ENCODE assay signal across 19 cellular contexts in genomic region chr10:104262055-104262454, GRCh38. TPM values are rescaled to one million over a fixed set of nuclear protein-coding genes. Genes with fewer than 3 reads are reported as not detected.
DNase-seq lines count a peak whose midpoint lies in the region; ATAC-seq, FAIRE-seq and TF ChIP-seq lines count a peak whose summit lies in the region.
"Had no signal": no experiment of that assay in that cellular context is flagged by ENCODE, and none has a peak within 500 bp of the region (broad histone marks: within the 10 kb centered on the region; RNA-seq: fewer than 3 reads in every experiment).

No MANE protein-coding gene starts in this region.

- no peak for TF ChIP-seq POLR2A in esophagus muscularis mucosa (IDR thresholded peaks at IDR 0.05; ENCODE audit: low read depth)

- no peak overlapping the region for H3K4ac ChIP-seq in trophoblast cell (ENCODE audit: low read depth, low read length)

- no peaks in the 10 kb centered on the region for H3K27me3 ChIP-seq in Loucy (ENCODE audit: insufficient read depth, low read length, poor library complexity, severe bottlenecking)
- H3K27me3 ChIP-seq in esophagus muscularis mucosa: no peaks in the 10 kb centered on the region
- no peaks in the 10 kb centered on the region for H3K27me3 ChIP-seq in smooth muscle cell (ENCODE audit: low read depth)
- H3K27me3 ChIP-seq in trophoblast cell (ENCODE audit: insufficient read depth, low read length): no peaks in the 10 kb centered on the region
- H3K27me3 ChIP-seq in small intestine (ENCODE audit: control insufficient read depth in 2 of 2, insufficient read depth in 2 of 2, low read length in 2 of 2): no peaks in the 10 kb centered on the region
- H3K27me3 ChIP-seq: colonic mucosa had no signal

- H3K9me3 ChIP-seq in Loucy (ENCODE audit: insufficient read depth, low read depth, low read length): no peaks in the 10 kb centered on the region
- no peaks in the 10 kb centered on the region for H3K9me3 ChIP-seq in esophagus muscularis mucosa
- no peaks in the 10 kb centered on the region for H3K9me3 ChIP-seq in smooth muscle cell (replicated peaks; ENCODE audit: low read depth)
- no peaks in the 10 kb centered on the region for H3K9me3 ChIP-seq in trophoblast cell (ENCODE audit: insufficient read depth, low read depth, low read length)
- no peaks in the 10 kb centered on the region for H3K9me3 ChIP-seq in small intestine (ENCODE audit: control insufficient read depth, low read depth)
- H3K9me3 ChIP-seq: colonic mucosa had no signal

- H3K4me1 Mint-ChIP-seq in activated CD8-positive, alpha-beta memory T cell treated with anti-CD3 and anti-CD28 coated beads, Interleukin-2, amount 10 ng/mL, durations not matched to agents 7 days and 5 days: peaks cover 77% of the 10 kb centered on the region

- H4K12ac ChIP-seq in trophoblast cell (ENCODE audit: low read depth, low read length): no peak overlapping the region

- H3K4me1 ChIP-seq in Loucy (ENCODE audit: insufficient read depth, low read length, poor library complexity, severe bottlenecking): peaks cover 42% of the 10 kb centered on the region
- H3K4me1 ChIP-seq in esophagus muscularis mucosa: peaks cover 46 to 67% (median 54%) of the 10 kb centered on the region in 4 donors
- H3K4me1 ChIP-seq in smooth muscle cell (ENCODE audit: low read depth): peaks cover 11% of the 10 kb centered on the region
- no peaks in the 10 kb centered on the region for H3K4me1 ChIP-seq in trophoblast cell (ENCODE audit: control insufficient read depth in 1 of 2, insufficient read depth in 2 of 2, low read length in 2 of 2)
- H3K4me1 ChIP-seq in small intestine (ENCODE audit: control insufficient read depth in 2 of 2, insufficient read depth in 1 of 2, low read depth in 1 of 2, low read length in 1 of 2): peaks cover 6 to 9% of the 10 kb centered on the region in 2 donors
- H3K4me1 ChIP-seq: colonic mucosa had no signal

- no peak for DNase-seq in activated CD8-positive, alpha-beta memory T cell treated with anti-CD3 and anti-CD28 coated beads, Interleukin-2, amount 10 ng/mL, durations not matched to agents 7 days and 5 days
- DNase-seq in activated CD8-positive, alpha-beta memory T cell treated with anti-CD3 and anti-CD28 coated beads for 24 hours: no peak
- DNase-seq in esophagus muscularis mucosa (ENCODE audit: extremely low spot score) (no peak), smooth muscle cell (lab: John Stamatoyannopoulos, UW; ENCODE audit: unreplicated experiment) (no peak), trophoblast cell (no peak), small intestine (no peak)
- no peak for DNase-seq in activated effector memory CD4-positive, alpha-beta T cell treated with anti-CD3 and anti-CD28 coated beads, Interleukin-2, amount 50 U/mL, for 16 hours
- DNase-seq: ACHN; activated CD8-positive, alpha-beta memory T cell treated with anti-CD3 and anti-CD28 coated beads, Interleukin-2, amount 50 U/mL, for 48 hours; amygdala; colonic mucosa; DMS153; Karpas-422; NCI-H1436; OCI-M1; WERI-Rb-1 had no signal

- H3K27me3 Mint-ChIP-seq in activated CD8-positive, alpha-beta memory T cell treated with anti-CD3 and anti-CD28 coated beads, Interleukin-2, amount 10 ng/mL, durations not matched to agents 7 days and 5 days: no peaks in the 10 kb centered on the region

- no peaks in the 10 kb centered on the region for H3K9me2 ChIP-seq in Loucy (replicated peaks; ENCODE audit: low read depth, low read length)

- no peak overlapping the region for H4K8ac ChIP-seq in trophoblast cell (ENCODE audit: low read depth, low read length)

- ATAC-seq in activated CD8-positive, alpha-beta memory T cell treated with anti-CD3 and anti-CD28 coated beads, Interleukin-2, amount 10 ng/mL, durations not matched to agents 7 days and 5 days: no peak

- no peak overlapping the region for H2AK5ac ChIP-seq in trophoblast cell (ENCODE audit: low read length)

- peak overlapping the region; percentile 57 for H3K27ac Mint-ChIP-seq in activated CD8-positive, alpha-beta memory T cell treated with anti-CD3 and anti-CD28 coated beads, Interleukin-2, amount 10 ng/mL, durations not matched to agents 7 days and 5 days
- H3K27ac Mint-ChIP-seq: nephron had no signal

- H3K14ac ChIP-seq in trophoblast cell (ENCODE audit: low read length): no peak overlapping the region

- H2AFZ ChIP-seq in Loucy (ENCODE audit: low read length) (no peak overlapping the region), smooth muscle cell (ENCODE audit: low read depth) (no peak overlapping the region), trophoblast cell (ENCODE audit: insufficient read depth, low read length, poor library complexity) (no peak overlapping the region)

- no peak overlapping the region for H2BK12ac ChIP-seq in trophoblast cell (ENCODE audit: low read length)

- no peak overlapping the region for H3K23ac ChIP-seq in trophoblast cell (ENCODE audit: low read length)

- H3K27ac ChIP-seq in esophagus muscularis mucosa (replicated peaks in 1 of 4) (peak overlapping the region in 3 of 4 donors; percentile 71 to 82 (median 75)), smooth muscle cell (ENCODE audit: low read depth) (peak overlapping the region; percentile 87), trophoblast cell (ENCODE audit: low read depth, low read length) (no peak overlapping the region), small intestine (ENCODE audit: low read depth in 1 of 2, low read length in 1 of 2) (no peak overlapping the region)
- H3K27ac ChIP-seq: colonic mucosa, WERI-Rb-1 had no signal

- H4K91ac ChIP-seq in trophoblast cell (ENCODE audit: low read depth, low read length): no peak overlapping the region

- H3K4me2 ChIP-seq in Loucy (ENCODE audit: low read depth, low read length, poor library complexity, severe bottlenecking) (no peak overlapping the region), smooth muscle cell (no peak overlapping the region), trophoblast cell (ENCODE audit: low read length) (no peak overlapping the region)

- FAIRE-seq in small intestine (lab: Jason Lieb, UNC): no peak

- H4K20me1 ChIP-seq in Loucy (ENCODE audit: insufficient read depth, low read length, poor library complexity, severe bottlenecking): peaks cover 9% of the 10 kb centered on the region
- H4K20me1 ChIP-seq in smooth muscle cell (ENCODE audit: low read depth): peaks cover 41% of the 10 kb centered on the region

- whole genome bisulfite sequencing in esophagus muscularis mucosa: 90% methylated on average over 5 of the region's 5 CpGs
- WGBS in smooth muscle cell (ENCODE audit: low lambda C conversion rate): 58% methylated on average over 5 of the region's 5 CpGs
- WGBS in trophoblast cell (ENCODE audit: extremely low coverage, insufficient coverage, insufficient read length): no CpG with 5 or more reads among the region's 5 CpGs
- 84 to 89% (median 87%) methylated on average over 5 of the region's 5 CpGs for WGBS in small intestine, 3 donors

- TF ChIP-seq EP300 in esophagus muscularis mucosa (IDR thresholded peaks at IDR 0.05): no peak

- no peak overlapping the region for H2BK5ac ChIP-seq in trophoblast cell (ENCODE audit: low read depth, low read length, poor library complexity)

- intact Hi-C loops in esophagus muscularis mucosa (cut with DNase I): no loop called here

- H3K36me3 ChIP-seq in Loucy (ENCODE audit: insufficient read depth, low read length) (peaks cover 27% of the 10 kb centered on the region; the same call in 1 of the 2 replicates), esophagus muscularis mucosa (peaks cover 41 to 97% (median 85%) of the 10 kb centered on the region in 4 donors), smooth muscle cell (ENCODE audit: low read depth) (peaks cover 17% of the 10 kb centered on the region), trophoblast cell (ENCODE audit: control insufficient read depth in 1 of 2, insufficient read depth in 2 of 2, low read length in 2 of 2) (peaks cover 7 to 26% of the 10 kb centered on the region in 2 experiments), small intestine (ENCODE audit: control insufficient read depth in 2 of 2, insufficient read depth in 2 of 2, low read length in 2 of 2) (peaks cover 11 to 20% of the 10 kb centered on the region in 2 donors)

- H3K9me3 Mint-ChIP-seq in activated CD8-positive, alpha-beta memory T cell treated with anti-CD3 and anti-CD28 coated beads, Interleukin-2, amount 10 ng/mL, durations not matched to agents 7 days and 5 days (ENCODE audit: low read depth): no peaks in the 10 kb centered on the region
- H3K9me3 Mint-ChIP-seq: nephron had no signal

- no peak overlapping the region for H3K18ac ChIP-seq in trophoblast cell (ENCODE audit: low read length)

- H3K9ac ChIP-seq in Loucy (ENCODE audit: low read depth, low read length, poor library complexity, severe bottlenecking): peak overlapping the region; percentile 11
- no peak overlapping the region for H3K9ac ChIP-seq in smooth muscle cell (ENCODE audit: low read depth)
- H3K9ac ChIP-seq in trophoblast cell (ENCODE audit: low read length): no peak overlapping the region

- CTCF ChIA-PET in activated CD8-positive, alpha-beta memory T cell treated with anti-CD3 and anti-CD28 coated beads, Interleukin-2, amount 10 ng/mL, durations not matched to agents 7 days and 5 days (lab: Charles Lee): interaction anchor here (1.1 to 2.0 kb wide), 3 partner anchors 11 to 30 kb away, joined by 3 to 8 read pairs (median 4); no protein-coding TSS in a partner anchor

- H3F3A ChIP-seq in Loucy (ENCODE audit: low read depth) (no peaks in the 10 kb centered on the region), smooth muscle cell (ENCODE audit: low read depth) (peaks cover 30% of the 10 kb centered on the region)

- H3K4me3 Mint-ChIP-seq in activated CD8-positive, alpha-beta memory T cell treated with anti-CD3 and anti-CD28 coated beads, Interleukin-2, amount 10 ng/mL, durations not matched to agents 7 days and 5 days: no peak overlapping the region
- H3K4me3 Mint-ChIP-seq: nephron had no signal

- no peak overlapping the region for H2BK120ac ChIP-seq in trophoblast cell (ENCODE audit: insufficient read depth, low read length, poor library complexity)

- H3K79me1 ChIP-seq in trophoblast cell (ENCODE audit: low read length): peaks cover 2% of the 10 kb centered on the region

- H3K79me2 ChIP-seq in Loucy (ENCODE audit: insufficient read depth, low read length) (peaks cover 54% of the 10 kb centered on the region), smooth muscle cell (ENCODE audit: low read depth) (peaks cover 55% of the 10 kb centered on the region), trophoblast cell (ENCODE audit: control insufficient read depth, insufficient read depth, low read length, poor library complexity) (no peaks in the 10 kb centered on the region)

- peaks cover 83% of the 10 kb centered on the region for H3K36me3 Mint-ChIP-seq in activated CD8-positive, alpha-beta memory T cell treated with anti-CD3 and anti-CD28 coated beads, Interleukin-2, amount 10 ng/mL, durations not matched to agents 7 days and 5 days

- H3K4me3 ChIP-seq in Loucy (ENCODE audit: low read length, poor library complexity, severe bottlenecking) (no peak overlapping the region), esophagus muscularis mucosa (no peak overlapping the region), smooth muscle cell (no peak overlapping the region), trophoblast cell (ENCODE audit: low read depth, low read length) (no peak overlapping the region), small intestine (ENCODE audit: low read depth in 1 of 2, low read length in 2 of 2) (no peak overlapping the region)
- H3K4me3 ChIP-seq: colonic mucosa had no signal

- TF ChIP-seq CTCF in Loucy (conservative IDR thresholded peaks at IDR 0.05; ENCODE audit: low read length): no peak
- TF ChIP-seq CTCF in esophagus muscularis mucosa (IDR thresholded peaks at IDR 0.05): no peak
- TF ChIP-seq CTCF in smooth muscle cell (IDR thresholded peaks at IDR 0.05; ENCODE audit: borderline replicate concordance, insufficient read depth, poor library complexity, severe bottlenecking): no peak

RNA-seq across cellular contexts. Expression of gene GSTO2, which starts 6.9 kb away (rescaled TPM):
- 1 to 10 TPM in 1 of 2 experiments, under 1 TPM in 1; 0.96 to 1.3 TPM for total RNA-seq in activated CD8-positive, alpha-beta memory T cell treated with anti-CD3 and anti-CD28 coated beads, Interleukin-2, amount 10 ng/mL, durations not matched to agents 7 days and 5 days
- total RNA-seq in esophagus muscularis mucosa (under 1 TPM; 0.42 to 0.99 (median 0.63) TPM), smooth muscle cell (1.8 and 2.1 TPM in 2 replicates)
- polyA plus RNA-seq in smooth muscle cell (3.7 and 4.9 TPM in 2 replicates), small intestine (10 to 100 TPM in 2 of 3 donors, 1 to 10 TPM in 1; 9.2 to 20.9 (median 13.2) TPM)
- 1.3 TPM in 2 replicates for polyA plus RNA-seq in trophoblast cell (2013)
- total RNA-seq: H4 had no signal

RNA-seq across cellular contexts. Expression of gene GSTO1, which starts 7.4 kb away (rescaled TPM):
- 100 to 1,000 TPM; 128 to 161 TPM for total RNA-seq in activated CD8-positive, alpha-beta memory T cell treated with anti-CD3 and anti-CD28 coated beads, Interleukin-2, amount 10 ng/mL, durations not matched to agents 7 days and 5 days
- total RNA-seq in esophagus muscularis mucosa (100 to 1,000 TPM; 123 to 172 (median 152) TPM), smooth muscle cell (293 and 297 TPM in 2 replicates)
- polyA plus RNA-seq in smooth muscle cell (407 and 440 TPM in 2 replicates), small intestine (100 to 1,000 TPM; 173 to 422 (median 200) TPM)
- polyA plus RNA-seq in trophoblast cell (2013): 84.3 and 85.5 TPM in 2 replicates

RNA-seq across cellular contexts. Expression of gene CFAP43, which starts 29.9 kb away (rescaled TPM):
- total RNA-seq in activated CD8-positive, alpha-beta memory T cell treated with anti-CD3 and anti-CD28 coated beads, Interleukin-2, amount 10 ng/mL, durations not matched to agents 7 days and 5 days: not detected
- total RNA-seq in esophagus muscularis mucosa (under 1 TPM in 2 of 4 donors, not detected in 2; 0.17 to 0.33 TPM), smooth muscle cell (0.04 and 0.49 TPM in 2 replicates)
- polyA plus RNA-seq in smooth muscle cell (0.50 and 0.63 TPM in 2 replicates), small intestine (under 1 TPM in 1 of 3 donors, not detected in 2; 0.21 TPM)
- polyA plus RNA-seq in trophoblast cell (2013): 0.64 and 0.88 TPM in 2 replicates

Comparison
In these comparisons a context has a peak if more than half of its experiments do, and no peak if none do; other contexts are left out.
1. H3K27ac ChIP-seq: peak in esophagus muscularis mucosa (3 of 4) and smooth muscle cell (single experiment); none in trophoblast cell (single experiment) and small intestine (0 of 2).